Comparison of ENCODE assay signal across 1 cellular context in the genomic region with DNA sequence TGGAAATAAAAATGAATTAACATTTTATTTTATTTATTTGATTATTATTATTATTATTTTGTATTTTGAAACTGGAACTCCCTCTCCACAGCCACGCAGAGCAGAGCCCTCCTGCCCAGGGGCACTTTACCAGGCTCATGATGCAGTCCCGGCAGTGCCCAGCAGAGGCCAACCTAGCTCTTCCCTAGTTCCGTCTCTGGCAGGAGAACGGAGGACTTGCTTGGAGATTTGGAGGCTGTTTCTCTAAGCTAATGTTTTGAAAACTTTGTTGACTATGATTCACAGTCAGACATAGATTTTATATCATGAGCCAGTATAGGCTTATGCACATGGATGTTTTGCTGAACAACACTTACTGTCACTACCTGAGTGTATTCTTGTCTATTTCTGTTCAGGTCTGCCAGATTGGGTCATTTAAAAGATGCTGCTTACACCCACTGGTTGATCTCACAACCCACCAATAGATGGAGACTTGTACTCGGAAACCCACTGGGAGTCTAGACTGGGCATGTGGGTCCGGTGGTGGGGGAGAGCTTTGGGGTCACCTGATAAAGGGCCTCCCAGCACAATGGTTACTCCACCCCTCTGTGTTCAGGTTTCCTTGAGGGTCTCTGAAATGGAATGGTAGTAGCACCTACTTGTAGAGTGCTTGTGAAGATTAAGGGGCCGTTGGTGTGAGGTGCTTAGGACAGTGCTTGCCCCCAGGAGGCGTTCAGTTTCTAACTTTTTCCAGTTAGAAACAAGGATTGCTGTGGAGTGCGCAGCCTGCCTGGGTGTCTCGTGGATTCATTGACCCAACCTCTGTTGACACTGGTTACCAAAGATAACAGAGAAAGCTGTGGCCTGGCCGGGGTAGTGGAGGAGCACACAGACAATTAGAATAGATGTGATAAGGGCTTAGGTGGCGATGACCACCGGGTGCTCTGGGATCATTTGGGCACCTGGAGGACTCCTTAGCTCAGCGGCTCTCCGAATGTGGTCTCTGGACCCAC.
TF ChIP-seq lines count a peak whose summit lies in the region.

No MANE protein-coding gene starts in this region.

TF ChIP-seq in GM23338, 12 proteins besides CTCF, POLR2A, EP300 and RAD21 (continued from another document):
- TF ChIP-seq, protein P1, sequence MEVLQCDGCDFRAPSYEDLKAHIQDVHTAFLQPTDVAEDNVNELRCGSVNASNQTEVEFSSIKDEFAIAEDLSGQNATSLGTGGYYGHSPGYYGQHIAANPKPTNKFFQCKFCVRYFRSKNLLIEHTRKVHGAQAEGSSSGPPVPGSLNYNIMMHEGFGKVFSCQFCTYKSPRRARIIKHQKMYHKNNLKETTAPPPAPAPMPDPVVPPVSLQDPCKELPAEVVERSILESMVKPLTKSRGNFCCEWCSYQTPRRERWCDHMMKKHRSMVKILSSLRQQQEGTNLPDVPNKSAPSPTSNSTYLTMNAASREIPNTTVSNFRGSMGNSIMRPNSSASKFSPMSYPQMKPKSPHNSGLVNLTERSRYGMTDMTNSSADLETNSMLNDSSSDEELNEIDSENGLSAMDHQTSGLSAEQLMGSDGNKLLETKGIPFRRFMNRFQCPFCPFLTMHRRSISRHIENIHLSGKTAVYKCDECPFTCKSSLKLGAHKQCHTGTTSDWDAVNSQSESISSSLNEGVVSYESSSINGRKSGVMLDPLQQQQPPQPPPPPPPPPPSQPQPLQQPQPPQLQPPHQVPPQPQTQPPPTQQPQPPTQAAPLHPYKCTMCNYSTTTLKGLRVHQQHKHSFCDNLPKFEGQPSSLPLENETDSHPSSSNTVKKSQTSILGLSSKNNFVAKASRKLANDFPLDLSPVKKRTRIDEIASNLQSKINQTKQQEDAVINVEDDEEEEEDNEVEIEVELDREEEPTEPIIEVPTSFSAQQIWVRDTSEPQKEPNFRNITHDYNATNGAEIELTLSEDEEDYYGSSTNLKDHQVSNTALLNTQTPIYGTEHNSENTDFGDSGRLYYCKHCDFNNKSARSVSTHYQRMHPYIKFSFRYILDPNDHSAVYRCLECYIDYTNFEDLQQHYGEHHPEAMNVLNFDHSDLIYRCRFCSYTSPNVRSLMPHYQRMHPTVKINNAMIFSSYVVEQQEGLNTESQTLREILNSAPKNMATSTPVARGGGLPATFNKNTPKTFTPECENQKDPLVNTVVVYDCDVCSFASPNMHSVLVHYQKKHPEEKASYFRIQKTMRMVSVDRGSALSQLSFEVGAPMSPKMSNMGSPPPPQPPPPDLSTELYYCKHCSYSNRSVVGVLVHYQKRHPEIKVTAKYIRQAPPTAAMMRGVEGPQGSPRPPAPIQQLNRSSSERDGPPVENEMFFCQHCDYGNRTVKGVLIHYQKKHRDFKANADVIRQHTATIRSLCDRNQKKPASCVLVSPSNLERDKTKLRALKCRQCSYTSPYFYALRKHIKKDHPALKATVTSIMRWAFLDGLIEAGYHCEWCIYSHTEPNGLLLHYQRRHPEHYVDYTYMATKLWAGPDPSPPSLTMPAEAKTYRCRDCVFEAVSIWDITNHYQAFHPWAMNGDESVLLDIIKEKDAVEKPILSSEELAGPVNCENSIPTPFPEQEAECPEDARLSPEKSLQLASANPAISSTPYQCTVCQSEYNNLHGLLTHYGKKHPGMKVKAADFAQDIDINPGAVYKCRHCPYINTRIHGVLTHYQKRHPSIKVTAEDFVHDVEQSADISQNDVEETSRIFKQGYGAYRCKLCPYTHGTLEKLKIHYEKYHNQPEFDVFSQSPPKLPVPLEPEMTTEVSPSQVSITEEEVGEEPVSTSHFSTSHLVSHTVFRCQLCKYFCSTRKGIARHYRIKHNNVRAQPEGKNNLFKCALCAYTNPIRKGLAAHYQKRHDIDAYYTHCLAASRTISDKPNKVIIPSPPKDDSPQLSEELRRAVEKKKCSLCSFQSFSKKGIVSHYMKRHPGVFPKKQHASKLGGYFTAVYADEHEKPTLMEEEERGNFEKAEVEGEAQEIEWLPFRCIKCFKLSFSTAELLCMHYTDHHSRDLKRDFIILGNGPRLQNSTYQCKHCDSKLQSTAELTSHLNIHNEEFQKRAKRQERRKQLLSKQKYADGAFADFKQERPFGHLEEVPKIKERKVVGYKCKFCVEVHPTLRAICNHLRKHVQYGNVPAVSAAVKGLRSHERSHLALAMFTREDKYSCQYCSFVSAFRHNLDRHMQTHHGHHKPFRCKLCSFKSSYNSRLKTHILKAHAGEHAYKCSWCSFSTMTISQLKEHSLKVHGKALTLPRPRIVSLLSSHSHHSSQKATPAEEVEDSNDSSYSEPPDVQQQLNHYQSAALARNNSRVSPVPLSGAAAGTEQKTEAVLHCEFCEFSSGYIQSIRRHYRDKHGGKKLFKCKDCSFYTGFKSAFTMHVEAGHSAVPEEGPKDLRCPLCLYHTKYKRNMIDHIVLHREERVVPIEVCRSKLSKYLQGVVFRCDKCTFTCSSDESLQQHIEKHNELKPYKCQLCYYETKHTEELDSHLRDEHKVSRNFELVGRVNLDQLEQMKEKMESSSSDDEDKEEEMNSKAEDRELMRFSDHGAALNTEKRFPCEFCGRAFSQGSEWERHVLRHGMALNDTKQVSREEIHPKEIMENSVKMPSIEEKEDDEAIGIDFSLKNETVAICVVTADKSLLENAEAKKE (CRISPR knock-in tag; IDR thresholded peaks at IDR 0.05), result no peak
- TF ChIP-seq STAT1 (IDR thresholded peaks at IDR 0.05; ENCODE audit: unreplicated experiment) (no peak), CREB1 (CRISPR knock-in tag; IDR thresholded peaks at IDR 0.05; ENCODE audit: low read depth) (no peak), NANOG (IDR thresholded peaks at IDR 0.05; ENCODE audit: borderline replicate concordance) (no peak), ZNF114 (CRISPR knock-in tag; IDR thresholded peaks at IDR 0.05) (no peak), POLR2AphosphoS5 (IDR thresholded peaks at IDR 0.05; ENCODE audit: low read depth) (no peak)
